25 cellular contexts compared by ENCODE assay signal in the genomic region with DNA sequence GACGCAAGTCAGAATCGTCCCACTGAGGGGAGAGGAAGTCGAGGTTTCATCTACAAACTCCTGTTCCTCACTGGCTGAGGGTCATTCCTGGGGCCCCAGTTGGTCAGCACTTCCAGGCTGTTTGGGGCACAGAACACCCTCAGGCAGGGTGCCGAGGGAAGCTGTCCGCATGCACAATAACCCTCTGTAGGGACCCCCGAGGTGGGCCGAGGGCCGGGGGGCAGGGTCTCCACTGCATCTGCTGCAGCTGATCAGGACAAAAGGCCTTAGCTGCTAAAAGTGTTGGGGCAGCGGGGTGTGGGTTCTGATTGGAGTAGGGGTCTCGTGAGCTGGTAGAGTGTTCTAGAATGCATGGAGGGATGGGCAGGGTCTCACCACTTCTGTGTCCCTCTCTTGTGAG.
DNase-seq lines count a peak whose midpoint lies in the region; ATAC-seq and TF ChIP-seq lines count a peak whose summit lies in the region.
"Had no signal": no experiment of that assay in that cellular context is flagged by ENCODE, and none has a peak within 500 bp of the region (broad histone marks: within the 10 kb centered on the region; RNA-seq: fewer than 3 reads in every experiment).

No MANE protein-coding gene starts in this region.

- in situ Hi-C loops in brain microvascular endothelial cell (cut with HindIII; ENCODE audit: low pct_ligation_motif_present, low sequenced_read_pairs): no loop called here

- 80 to 82% methylated on average over 10 of the region's 10 CpGs for WGBS in sigmoid colon, 2 donors

- H3K27me3 ChIP-seq in sigmoid colon (peaks cover 0 to 25% (median 0%) of the 10 kb centered on the region in 3 donors), brain microvascular endothelial cell (replicated peaks) (peaks cover 5% of the 10 kb centered on the region), Peyer's patch (no peaks in the 10 kb centered on the region)
- H3K27me3 ChIP-seq: SJCRH30 had no signal

- H3K9me3 ChIP-seq in sigmoid colon (no peaks in the 10 kb centered on the region), Peyer's patch (no peaks in the 10 kb centered on the region)
- H3K9me3 ChIP-seq: SJCRH30 had no signal

- peak; percentile 46 for DNase-seq in activated effector memory CD4-positive, alpha-beta T cell treated with anti-CD3 and anti-CD28 coated beads, Interleukin-2, amount 50 U/mL, for 16 hours
- DNase-seq in activated effector memory CD4-positive, alpha-beta T cell treated with Interleukin-2 at 50 U/mL for 16 hours: no peak
- DNase-seq in ecto neural progenitor cell (ENCODE audit: low spot score) (peak; percentile 26), sigmoid colon (peak; percentile 47), ureter (ENCODE audit: low spot score) (peak; percentile 37), brain microvascular endothelial cell (no peak), Peyer's patch (no peak)
- DNase-seq: 8988T; AML-193; Calu3; CD8-positive, alpha-beta memory T cell; DMS153; HCEC 1CT; KG1; NCI-H1092 treated with DMSO at 0.1 percent for 48 hours; NCI-H1436 treated with DMSO at 0.1 percent for 48 hours; NCI-H1930; NCI-H2227 treated with DMSO at 0.1 percent for 48 hours; NCI-H510A; NCI-H774; SJCRH30 had no signal

- H3K36me3 ChIP-seq in sigmoid colon (no peaks in the 10 kb centered on the region), brain microvascular endothelial cell (replicated peaks) (no peaks in the 10 kb centered on the region), Peyer's patch (no peaks in the 10 kb centered on the region)
- H3K36me3 ChIP-seq: SJCRH30 had no signal

- H3K4me1 ChIP-seq in sigmoid colon: no peaks in the 10 kb centered on the region
- no peaks in the 10 kb centered on the region for H3K4me1 ChIP-seq in Peyer's patch
- H3K4me1 ChIP-seq: SJCRH30 had no signal

- no peak for TF ChIP-seq POLR2A in sigmoid colon (IDR thresholded peaks at IDR 0.05)
- TF ChIP-seq POLR2A in Peyer's patch (IDR thresholded peaks at IDR 0.05): no peak

- no peak for ATAC-seq in HG03108 (IDR thresholded peaks at IDR 0.05; ENCODE audit: unreplicated experiment)
- ATAC-seq: GM23338, Panc1 had no signal

- H3K27ac ChIP-seq in sigmoid colon (no peak overlapping the region), brain microvascular endothelial cell (no peak overlapping the region), Peyer's patch (no peak overlapping the region)
- H3K27ac ChIP-seq: C4-2B, SJCRH30 had no signal

- no peak overlapping the region for H3K4me3 ChIP-seq in sigmoid colon
- H3K4me3 ChIP-seq in brain microvascular endothelial cell (ENCODE audit: low read depth, low read length): no peak overlapping the region
- no peak overlapping the region for H3K4me3 ChIP-seq in Peyer's patch
- H3K4me3 ChIP-seq: GM23338, SJCRH30 had no signal

- TF ChIP-seq CTCF in sigmoid colon (IDR thresholded peaks at IDR 0.05) (no peak), brain microvascular endothelial cell (IDR thresholded peaks at IDR 0.05; ENCODE audit: low read depth, low read length, missing control alignments) (no peak), Peyer's patch (IDR thresholded peaks at IDR 0.05) (no peak)

- intact Hi-C loops in sigmoid colon (cut with DNase I): no loop called here

- TF ChIP-seq EP300 in sigmoid colon (IDR thresholded peaks at IDR 0.05): no peak

Comparison
In these comparisons a context has a peak if more than half of its experiments do, and no peak if none do; other contexts are left out.
1. DNase-seq: peak in activated effector memory CD4-positive, alpha-beta T cell treated with anti-CD3 and anti-CD28 coated beads, Interleukin-2, amount 50 U/mL, for 16 hours (single experiment), ecto neural progenitor cell (single experiment), sigmoid colon (single experiment) and ureter (single experiment); none in activated effector memory CD4-positive, alpha-beta T cell treated with Interleukin-2 at 50 U/mL for 16 hours (single experiment), brain microvascular endothelial cell (single experiment) and Peyer's patch (0 of 3).